ENCODE assay signal across 19 cellular contexts in genomic region chr10:28928484-28928883, GRCh38.
"Had no signal": no experiment of that assay in that cellular context is flagged by ENCODE, and none has a peak within 500 bp of the region (broad histone marks: within the 10 kb centered on the region; RNA-seq: fewer than 3 reads in every experiment).

No MANE protein-coding gene starts in this region.

- H3K36me3 ChIP-seq: brain microvascular endothelial cell, left lung, neural progenitor cell, sigmoid colon, stomach, thoracic aorta had no signal

- FAIRE-seq: keratinocyte had no signal

- H3K4me1 Mint-ChIP-seq: activated CD4-positive, alpha-beta T cell treated with anti-CD3 and anti-CD28 coated beads, Interleukin-2, amount 10 ng/mL, durations not matched to agents 7 days and 5 days; activated naive CD8-positive, alpha-beta T cell treated with anti-CD3 and anti-CD28 coated beads for 36 hours; naive B cell had no signal

- H3K36me3 Mint-ChIP-seq: activated naive CD8-positive, alpha-beta T cell treated with anti-CD3 and anti-CD28 coated beads for 36 hours; naive B cell; neural progenitor cell had no signal

- H3K4me3 Mint-ChIP-seq: activated CD4-positive, alpha-beta T cell treated with anti-CD3 and anti-CD28 coated beads, Interleukin-2, amount 10 ng/mL, durations not matched to agents 7 days and 5 days; activated naive CD8-positive, alpha-beta T cell treated with anti-CD3 and anti-CD28 coated beads for 36 hours; effector memory CD8-positive, alpha-beta T cell; naive B cell; neural progenitor cell; T-helper 2 cell treated with Interferon-gamma antibody and Interleukin-4, amounts not matched to agents 5 μg/mL and 100 μg/mL, for 36 hours had no signal

- H3K4me3 ChIP-seq: left lung, neural progenitor cell, psoas muscle, sigmoid colon, stomach, thoracic aorta had no signal

- H3K27me3 ChIP-seq: brain microvascular endothelial cell, sigmoid colon had no signal

- ATAC-seq: effector memory CD8-positive, alpha-beta T cell; left lung; psoas muscle had no signal

- H3K9me3 ChIP-seq: left lung, psoas muscle, sigmoid colon, stomach, thoracic aorta had no signal

- H3K27ac ChIP-seq: brain microvascular endothelial cell, left lung, neural progenitor cell, psoas muscle, sigmoid colon, stomach, thoracic aorta had no signal

- H3K4me1 ChIP-seq: left lung, psoas muscle, sigmoid colon, stomach had no signal

- H3K9me3 Mint-ChIP-seq: activated CD4-positive, alpha-beta T cell treated with anti-CD3 and anti-CD28 coated beads, Interleukin-2, amount 10 ng/mL, durations not matched to agents 7 days and 5 days; T-helper 2 cell treated with Interferon-gamma antibody and Interleukin-4, amounts not matched to agents 5 μg/mL and 100 μg/mL, for 36 hours had no signal

- DNase-seq: activated CD4-positive, alpha-beta T cell treated with anti-CD3 and anti-CD28 coated beads, Interleukin-2, amount 10 ng/mL, durations not matched to agents 7 days and 5 days; activated CD4-positive, CD25-positive, alpha-beta regulatory T cell; activated gamma-delta T cell treated with Interleukin-2 at 50 U/mL for 16 hours; activated naive CD8-positive, alpha-beta T cell treated with anti-CD3 and anti-CD28 coated beads for 36 hours; brain microvascular endothelial cell; cerebellar nuclear complex; dermis blood vessel endothelial cell; effector memory CD8-positive, alpha-beta T cell; left lung; mammary epithelial cell; naive B cell; psoas muscle; sigmoid colon; stimulated activated CD4-positive, alpha-beta T cell treated with anti-CD3 and anti-CD28 coated beads, Interleukin-1b, Interleukin-23, amount 100 ng/mL, for 48 hours; stomach had no signal

- H3K27ac Mint-ChIP-seq: activated CD4-positive, alpha-beta T cell treated with anti-CD3 and anti-CD28 coated beads, Interleukin-2, amount 10 ng/mL, durations not matched to agents 7 days and 5 days; activated naive CD8-positive, alpha-beta T cell treated with anti-CD3 and anti-CD28 coated beads for 36 hours; effector memory CD8-positive, alpha-beta T cell; naive B cell; neural progenitor cell; T-helper 2 cell treated with Interferon-gamma antibody and Interleukin-4, amounts not matched to agents 5 μg/mL and 100 μg/mL, for 36 hours had no signal
